ENCODE assay signal across 1 cellular context in the genomic region with DNA sequence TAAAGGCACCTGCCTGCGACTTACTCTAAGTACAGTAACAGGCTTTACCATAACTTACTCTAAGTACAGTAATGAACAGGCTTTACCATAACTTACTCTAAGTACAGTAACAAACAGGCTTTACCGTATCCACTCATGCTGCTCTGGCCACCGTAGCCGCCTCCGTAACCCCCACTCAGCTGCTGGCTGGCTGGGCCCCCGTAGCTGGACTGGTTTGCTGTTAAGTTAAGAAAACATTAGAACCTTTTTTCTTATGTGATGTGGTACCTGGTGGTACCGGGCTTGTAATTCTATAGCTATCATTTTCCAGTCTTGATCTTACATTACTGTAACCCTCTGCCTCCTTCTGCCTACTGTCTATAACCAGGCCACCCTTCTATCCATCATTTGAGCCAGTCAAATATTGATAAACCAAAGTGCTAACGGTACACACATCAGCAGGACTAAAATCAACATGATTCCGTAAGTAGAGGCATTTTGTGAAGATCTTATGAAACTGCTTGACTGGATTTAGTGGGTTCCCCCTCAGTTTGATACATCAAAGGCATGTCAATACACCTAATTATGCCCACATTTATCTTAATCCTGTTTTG.
TF ChIP-seq lines count a peak whose summit lies in the region.

No MANE protein-coding gene starts in this region.

TF ChIP-seq in GM12878, 131 proteins besides CTCF, POLR2A, EP300 and RAD21:
- TF ChIP-seq NFYA (IDR thresholded peaks at IDR 0.05; ENCODE audit: borderline replicate concordance, low read depth, low read length) (no peak), POLR2AphosphoS5 (IDR thresholded peaks at IDR 0.05; ENCODE audit: low read length) (peak; percentile 68)
